ENCODE assay signal across 10 cellular contexts in genomic region chr6:150668882-150669476, GRCh38.
DNase-seq lines count a peak whose midpoint lies in the region; ATAC-seq and TF ChIP-seq lines count a peak whose summit lies in the region.
"Had no signal": no experiment of that assay in that cellular context is flagged by ENCODE, and none has a peak within 500 bp of the region (broad histone marks: within the 10 kb centered on the region; RNA-seq: fewer than 3 reads in every experiment).

No MANE protein-coding gene starts in this region.

- intact Hi-C loops in activated CD4-positive, alpha-beta T cell treated with anti-CD3 and anti-CD28 coated beads for 36 hours (cut with DNase I, micrococcal nuclease): no loop called here
- intact Hi-C loops in left ventricle myocardium inferior (cut with micrococcal nuclease): no loop called here
- intact Hi-C loops in upper lobe of right lung (cut with DNase I): no loop called here

- peaks cover 2% of the 10 kb centered on the region for H3K27me3 Mint-ChIP-seq in activated CD4-positive, alpha-beta T cell treated with anti-CD3 and anti-CD28 coated beads, Interleukin-2, amount 10 ng/mL, durations not matched to agents 7 days and 5 days
- peaks cover 8% of the 10 kb centered on the region for H3K27me3 Mint-ChIP-seq in activated CD4-positive, alpha-beta T cell treated with anti-CD3 and anti-CD28 coated beads for 36 hours

- H3K36me3 ChIP-seq in left ventricle myocardium inferior (no peaks in the 10 kb centered on the region), neuron (ENCODE audit: insufficient read depth, low read length) (no peaks in the 10 kb centered on the region), upper lobe of right lung (no peaks in the 10 kb centered on the region)

- DNase-seq in activated CD4-positive, alpha-beta T cell treated with anti-CD3 and anti-CD28 coated beads, Interleukin-2, amount 10 ng/mL, durations not matched to agents 7 days and 5 days: no peak
- no peak for DNase-seq in activated CD4-positive, alpha-beta T cell treated with anti-CD3 and anti-CD28 coated beads for 36 hours
- DNase-seq in left ventricle myocardium inferior (no peak), upper lobe of right lung (no peak), D341Med (ENCODE audit: low spot score) (no peak)
- DNase-seq: SIG-M5 had no signal

- H3K27ac Mint-ChIP-seq in activated CD4-positive, alpha-beta T cell treated with anti-CD3 and anti-CD28 coated beads, Interleukin-2, amount 10 ng/mL, durations not matched to agents 7 days and 5 days: peak overlapping the region; percentile 86
- no peak overlapping the region for H3K27ac Mint-ChIP-seq in activated CD4-positive, alpha-beta T cell treated with anti-CD3 and anti-CD28 coated beads for 36 hours
- H3K27ac Mint-ChIP-seq: activated T-helper 1 cell treated with anti-CD3 and anti-CD28 coated beads, Interleukin-12 subunit alpha, Interleukin-12 subunit beta, Interleukin-2, Interleukin-4 antibody, amounts not matched to agents 30 ng/mL and 10 ng/mL and 1 ng/mL, durations not matched to agents 14 hours and 24 hours and 36 hours had no signal

- no peak for TF ChIP-seq CTCF in left ventricle myocardium inferior (IDR thresholded peaks at IDR 0.05; ENCODE audit: borderline replicate concordance)
- no peak for TF ChIP-seq CTCF in upper lobe of right lung (IDR thresholded peaks at IDR 0.05)

- H3K9me3 ChIP-seq in left ventricle myocardium inferior (replicated peaks): no peaks in the 10 kb centered on the region
- H3K9me3 ChIP-seq in neuron (ENCODE audit: low read length): no peaks in the 10 kb centered on the region
- no peaks in the 10 kb centered on the region for H3K9me3 ChIP-seq in upper lobe of right lung

- peak overlapping the region; percentile 72 for H3K27ac ChIP-seq in left ventricle myocardium inferior (replicated peaks)
- H3K27ac ChIP-seq in upper lobe of right lung: peak overlapping the region; percentile 64

- H3K4me3 ChIP-seq in left ventricle myocardium inferior (no peak overlapping the region), neuron (ENCODE audit: low read length) (no peak overlapping the region), upper lobe of right lung (no peak overlapping the region)

- no peak for ATAC-seq in activated CD4-positive, alpha-beta T cell treated with anti-CD3 and anti-CD28 coated beads for 36 hours
- ATAC-seq in upper lobe of right lung (no peak), GM18511 (IDR thresholded peaks at IDR 0.05; ENCODE audit: unreplicated experiment) (no peak), GM21737 (IDR thresholded peaks at IDR 0.05; ENCODE audit: unreplicated experiment) (no peak)

- H3K27me3 ChIP-seq in left ventricle myocardium inferior (ENCODE audit: low read depth): no peaks in the 10 kb centered on the region
- no peaks in the 10 kb centered on the region for H3K27me3 ChIP-seq in neuron (ENCODE audit: insufficient read depth, low read length)
- no peaks in the 10 kb centered on the region for H3K27me3 ChIP-seq in upper lobe of right lung

- POLR2A ChIA-PET in activated CD4-positive, alpha-beta T cell treated with anti-CD3 and anti-CD28 coated beads, Interleukin-2, amount 10 ng/mL, durations not matched to agents 7 days and 5 days (lab: Charles Lee): interaction anchor here (0.6 kb wide), 1 partner anchor 10 kb away, joined by 3 read pairs; no protein-coding TSS in a partner anchor
- POLR2A ChIA-PET in activated CD4-positive, alpha-beta T cell treated with anti-CD3 and anti-CD28 coated beads for 36 hours (lab: Charles Lee): no interaction called here

- CTCF ChIA-PET in activated CD4-positive, alpha-beta T cell treated with anti-CD3 and anti-CD28 coated beads, Interleukin-2, amount 10 ng/mL, durations not matched to agents 7 days and 5 days (lab: Charles Lee): interaction anchor here (0.5 to 1.4 kb wide), 2 partner anchors 11 to 33 kb away, joined by 3 to 4 read pairs; no protein-coding TSS in a partner anchor
- CTCF ChIA-PET in activated CD4-positive, alpha-beta T cell treated with anti-CD3 and anti-CD28 coated beads for 36 hours (lab: Charles Lee): interaction anchor here (1.1 kb wide), 1 partner anchor 10 kb away, joined by 6 read pairs; no protein-coding TSS in a partner anchor

- peak overlapping the region; percentile 39 for H2AFZ ChIP-seq in neuron (ENCODE audit: low read depth, low read length)

- H3K4me1 ChIP-seq in left ventricle myocardium inferior (peaks cover 54% of the 10 kb centered on the region), neuron (ENCODE audit: insufficient read depth, low read length) (peaks cover 24% of the 10 kb centered on the region), upper lobe of right lung (peaks cover 31% of the 10 kb centered on the region)

- H3K4me3 Mint-ChIP-seq in activated CD4-positive, alpha-beta T cell treated with anti-CD3 and anti-CD28 coated beads, Interleukin-2, amount 10 ng/mL, durations not matched to agents 7 days and 5 days: no peak overlapping the region
- H3K4me3 Mint-ChIP-seq in activated CD4-positive, alpha-beta T cell treated with anti-CD3 and anti-CD28 coated beads for 36 hours: no peak overlapping the region
- H3K4me3 Mint-ChIP-seq: activated T-helper 1 cell treated with anti-CD3 and anti-CD28 coated beads, Interleukin-12 subunit alpha, Interleukin-12 subunit beta, Interleukin-2, Interleukin-4 antibody, amounts not matched to agents 30 ng/mL and 10 ng/mL and 1 ng/mL, durations not matched to agents 14 hours and 24 hours and 36 hours had no signal

- no peaks in the 10 kb centered on the region for H3K36me3 Mint-ChIP-seq in activated CD4-positive, alpha-beta T cell treated with anti-CD3 and anti-CD28 coated beads, Interleukin-2, amount 10 ng/mL, durations not matched to agents 7 days and 5 days (ENCODE audit: low read depth)
- H3K36me3 Mint-ChIP-seq in activated CD4-positive, alpha-beta T cell treated with anti-CD3 and anti-CD28 coated beads for 36 hours (ENCODE audit: low read depth): no peaks in the 10 kb centered on the region

- H3K4me1 Mint-ChIP-seq in activated CD4-positive, alpha-beta T cell treated with anti-CD3 and anti-CD28 coated beads, Interleukin-2, amount 10 ng/mL, durations not matched to agents 7 days and 5 days: peaks cover 26% of the 10 kb centered on the region
- H3K4me1 Mint-ChIP-seq in activated CD4-positive, alpha-beta T cell treated with anti-CD3 and anti-CD28 coated beads for 36 hours: peaks cover 14% of the 10 kb centered on the region

- H3K9me3 Mint-ChIP-seq in activated CD4-positive, alpha-beta T cell treated with anti-CD3 and anti-CD28 coated beads, Interleukin-2, amount 10 ng/mL, durations not matched to agents 7 days and 5 days: peaks cover 3% of the 10 kb centered on the region
- no peaks in the 10 kb centered on the region for H3K9me3 Mint-ChIP-seq in activated CD4-positive, alpha-beta T cell treated with anti-CD3 and anti-CD28 coated beads for 36 hours (ENCODE audit: low read depth)
- H3K9me3 Mint-ChIP-seq: activated T-helper 1 cell treated with anti-CD3 and anti-CD28 coated beads, Interleukin-12 subunit alpha, Interleukin-12 subunit beta, Interleukin-2, Interleukin-4 antibody, amounts not matched to agents 30 ng/mL and 10 ng/mL and 1 ng/mL, durations not matched to agents 14 hours and 24 hours and 36 hours had no signal
